ENCODE assay signal across 16 cellular contexts in the genomic region with DNA sequence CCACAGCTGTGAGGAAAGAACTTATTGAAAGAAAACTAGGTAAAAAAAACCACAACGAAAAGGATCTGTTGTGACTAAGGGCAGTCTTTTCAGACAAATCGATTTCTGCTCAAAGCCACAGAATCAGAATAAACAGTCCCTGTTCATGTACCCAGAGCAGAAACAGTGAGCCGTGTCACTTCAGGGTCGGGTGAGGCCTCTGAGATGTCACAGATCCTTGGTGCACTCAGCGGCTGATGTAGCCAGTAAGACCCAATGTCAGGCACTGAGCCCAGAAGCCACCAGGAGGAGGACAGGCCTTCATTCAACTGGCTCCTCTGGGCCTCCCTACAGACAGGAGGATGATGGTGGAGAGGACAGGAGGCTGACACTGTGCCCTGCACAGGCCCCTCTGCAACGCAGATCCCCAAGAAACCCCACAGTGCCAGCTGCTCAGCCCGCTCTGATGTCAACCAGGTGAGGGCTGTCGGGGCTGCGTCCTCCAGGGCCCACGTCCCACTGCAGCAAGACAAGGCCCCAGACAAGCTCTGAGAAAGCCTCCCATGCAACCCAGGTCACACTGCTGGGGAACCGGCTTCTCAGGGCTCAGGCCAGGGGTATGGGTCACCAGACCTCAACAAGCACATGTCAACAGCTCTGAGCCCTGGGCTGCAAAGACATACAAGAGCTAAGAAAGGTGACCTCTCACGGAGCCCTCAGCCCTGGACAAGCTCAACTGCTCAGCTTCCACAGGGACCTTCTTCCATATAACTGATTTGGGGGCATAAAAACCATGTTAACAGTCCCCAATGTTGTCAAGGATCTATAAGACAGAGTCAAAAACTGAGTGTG.
DNase-seq lines count a peak whose midpoint lies in the region; ATAC-seq, FAIRE-seq and TF ChIP-seq lines count a peak whose summit lies in the region.
"Had no signal": no experiment of that assay in that cellular context is flagged by ENCODE, and none has a peak within 500 bp of the region (broad histone marks: within the 10 kb centered on the region; RNA-seq: fewer than 3 reads in every experiment).

No MANE protein-coding gene starts in this region.

- no TSS peak for BruUV-seq in GM12878 (replicated peaks; lab: Mats Ljungman, UMichigan)

- no peaks in the 10 kb centered on the region for H3K9me2 ChIP-seq in GM23338 (ENCODE audit: insufficient read depth)

- intact Hi-C loops in GM12878 (cut with micrococcal nuclease; ENCODE audit: unreplicated experiment) (no loop called here), thyroid gland (cut with DNase I) (no loop called here), prostate gland (cut with DNase I) (no loop called here)

- H3F3A ChIP-seq in GM23338 (replicated peaks; ENCODE audit: low read depth): no peaks in the 10 kb centered on the region

- H3K27ac Mint-ChIP-seq in GM23338 (no peak overlapping the region), nephron progenitor cell (peak overlapping the region; percentile 43)
- H3K27ac Mint-ChIP-seq: CD8-positive, alpha-beta memory T cell; IgD-negative memory B cell had no signal

- H3K27ac ChIP-seq in GM23338 (ENCODE audit: low read depth) (no peak overlapping the region), GM12878 (ENCODE audit: control insufficient read depth, insufficient read depth) (no peak overlapping the region), thyroid gland (no peak overlapping the region), prostate gland (no peak overlapping the region)

- no peak for TF ChIP-seq EP300 in GM12878 (IDR thresholded peaks at IDR 0.05; ENCODE audit: borderline replicate concordance in 1 of 2, control insufficient read depth in 1 of 2, low read depth in 2 of 2, low read length in 2 of 2)

- 52% methylated on average over 12 of the region's 12 CpGs for WGBS in GM12878 (ENCODE audit: insufficient coverage, insufficient replicate concordance, low lambda C conversion rate, missing lambda C conversion rate)
- 83 to 91% methylated on average over 8 to 12 of the region's 12 CpGs for WGBS in thyroid gland, 2 donors
- 90% methylated on average over 12 of the region's 12 CpGs for WGBS in prostate gland

- H3K9me3 ChIP-seq in GM12878 (replicated peaks; ENCODE audit: control insufficient read depth, insufficient read depth, low read length): no peaks in the 10 kb centered on the region
- no peaks in the 10 kb centered on the region for H3K9me3 ChIP-seq in thyroid gland
- no peaks in the 10 kb centered on the region for H3K9me3 ChIP-seq in prostate gland

- H3K4me3 Mint-ChIP-seq in GM23338 (no peak overlapping the region), nephron progenitor cell (no peak overlapping the region)
- H3K4me3 Mint-ChIP-seq: CD8-positive, alpha-beta memory T cell; H9 had no signal

- in situ Hi-C loops in GM12878 (cut with MboI): loop anchor here (25.0 kb wide), 1 partner anchor 1437 kb away; no protein-coding TSS in a partner anchor
- in situ Hi-C loops in ACHN (cut with HindIII; ENCODE audit: low pct_ligation_motif_present, low pct_unique_long_range_greater_than_20kb, low sequenced_read_pairs): no loop called here

- no peak overlapping the region for H3K4me3 ChIP-seq in GM23338
- H3K4me3 ChIP-seq in GM12878: no peak overlapping the region
- no peak overlapping the region for H3K4me3 ChIP-seq in thyroid gland (replicated peaks in 1 of 3)
- no peak overlapping the region for H3K4me3 ChIP-seq in prostate gland

- TF ChIP-seq POLR2A in GM12878 (IDR thresholded peaks at IDR 0.05; ENCODE audit: low read depth, low read length): no peak
- TF ChIP-seq POLR2A in thyroid gland (IDR thresholded peaks at IDR 0.05): no peak
- TF ChIP-seq POLR2A in prostate gland (IDR thresholded peaks at IDR 0.05): no peak

- H3K36me3 ChIP-seq in GM23338 (ENCODE audit: insufficient read depth): no peaks in the 10 kb centered on the region
- H3K36me3 ChIP-seq in GM12878 (ENCODE audit: control insufficient read depth in 2 of 2, insufficient read depth in 2 of 2, low read length in 1 of 2): no peaks in the 10 kb centered on the region
- no peaks in the 10 kb centered on the region for H3K36me3 ChIP-seq in thyroid gland
- H3K36me3 ChIP-seq in prostate gland: no peaks in the 10 kb centered on the region

- CTCF ChIA-PET in GM12878 (lab: Yijun Ruan, JAX): interaction anchor here (0.8 to 3.0 kb wide), 6 partner anchors 10 to 31 kb away, joined by 3 to 12 read pairs (median 4); no protein-coding TSS in a partner anchor

- H3K27me3 ChIP-seq in GM23338 (ENCODE audit: insufficient read depth) (no peaks in the 10 kb centered on the region), GM12878 (replicated peaks in 1 of 2; ENCODE audit: control insufficient read depth in 2 of 2, insufficient read depth in 2 of 2, low read length in 1 of 2) (no peaks in the 10 kb centered on the region), thyroid gland (no peaks in the 10 kb centered on the region), prostate gland (replicated peaks; ENCODE audit: insufficient read depth) (no peaks in the 10 kb centered on the region)

- H3K4me1 Mint-ChIP-seq in GM23338: peaks cover 26% of the 10 kb centered on the region
- peaks cover 34% of the 10 kb centered on the region for H3K4me1 Mint-ChIP-seq in nephron progenitor cell
- H3K4me1 Mint-ChIP-seq: CD8-positive, alpha-beta memory T cell had no signal

- no peak overlapping the region for H3K9ac ChIP-seq in GM12878 (ENCODE audit: control insufficient read depth, insufficient read depth, low read length)

- POLR2A ChIA-PET in GM12878 (lab: Charles Lee): interaction anchor here (0.5 to 1.7 kb wide), 5 partner anchors 14 to 427 kb away, joined by 3 to 9 read pairs (median 3); no protein-coding TSS in a partner anchor

- H3K27me3 Mint-ChIP-seq in GM23338 (ENCODE audit: insufficient read depth, low read depth, poor library complexity) (peaks cover 3% of the 10 kb centered on the region), nephron progenitor cell (ENCODE audit: low read depth, poor library complexity) (no peaks in the 10 kb centered on the region)
- H3K27me3 Mint-ChIP-seq: IgD-negative memory B cell had no signal

- DNase-seq in GM23338 (ENCODE audit: low spot score) (no peak), GM12878 (ENCODE audit: low read depth, low spot score) (no peak), nephron progenitor cell (no peak), thyroid gland (peak; percentile 22 to 47), occipital lobe (lab: John Stamatoyannopoulos, UW) (no peak), ACHN (no peak), prostate gland (ENCODE audit: low spot score) (no peak)
- DNase-seq: CD8-positive, alpha-beta memory T cell; GF-D8; H9; NCI-H1930; NCI-H748 treated with DMSO at 0.1 percent for 48 hours; RPMI8226; SIG-M5 had no signal

- RAD21 ChIA-PET in GM12878 (lab: Charles Lee; ENCODE audit: unreplicated experiment): interaction anchor here (0.8 to 1.4 kb wide), 3 partner anchors 14 to 85 kb away, joined by 3 to 4 read pairs (median 3); no protein-coding TSS in a partner anchor

- H4K20me1 ChIP-seq in GM23338 (replicated peaks; ENCODE audit: insufficient read depth): 0 out of 2 replicates have a peak, but pooled peaks cover 2% of the 10 kb centered on the region
- no peaks in the 10 kb centered on the region for H4K20me1 ChIP-seq in GM12878 (ENCODE audit: control insufficient read depth, insufficient read depth)

- ATAC-seq in GM23338: 0 out of 3 replicates have a peak, but pooled peaks have one; percentile 24
- ATAC-seq in GM12878: peak; percentile 14

- H3K9me3 Mint-ChIP-seq in GM23338: no peaks in the 10 kb centered on the region; the same call in 2 of the 3 replicates
- H3K9me3 Mint-ChIP-seq in nephron progenitor cell: no peaks in the 10 kb centered on the region
- H3K9me3 Mint-ChIP-seq: CD8-positive, alpha-beta memory T cell; H9; IgD-negative memory B cell had no signal

- SMC1A ChIA-PET in GM12878 (lab: Charles Lee; ENCODE audit: uncharacterized antibody, unreplicated experiment): interaction anchor here (0.9 to 3.9 kb wide), 7 partner anchors 8 to 102 kb away, joined by 3 to 23 read pairs (median 3); no protein-coding TSS in a partner anchor

- H3K79me2 ChIP-seq in GM23338 (replicated peaks; ENCODE audit: insufficient read depth) (peaks cover 41% of the 10 kb centered on the region), GM12878 (ENCODE audit: control insufficient read depth, insufficient read depth, low read length) (no peaks in the 10 kb centered on the region)

- TF ChIP-seq CTCF in GM23338 (conservative IDR thresholded peaks at IDR 0.05; ENCODE audit: low read depth in 2 of 2) (no peak), GM12878 (IDR thresholded peaks at IDR 0.05 in 2 of 3, conservative IDR thresholded peaks at IDR 0.05 in 1 of 3; ENCODE audit: control insufficient read depth in 2 of 3, extremely low read depth in 1 of 3, insufficient read depth in 1 of 3, low read depth in 3 of 3, low read length in 3 of 3) (no peak), nephron progenitor cell (IDR thresholded peaks at IDR 0.05) (no peak), thyroid gland (IDR thresholded peaks at IDR 0.05) (no peak), prostate gland (IDR thresholded peaks at IDR 0.05) (no peak)

- FAIRE-seq in GM12878 (lab: Jason Lieb, UNC): no peak
- FAIRE-seq: GM19239 had no signal

- no peak overlapping the region for H3K4me2 ChIP-seq in GM23338
- no peak overlapping the region for H3K4me2 ChIP-seq in GM12878 (ENCODE audit: control insufficient read depth, insufficient read depth)

- peaks cover 5% of the 10 kb centered on the region; the same call in 1 of the 2 replicates for H3K4me1 ChIP-seq in GM23338 (ENCODE audit: insufficient read depth)
- no peaks in the 10 kb centered on the region for H3K4me1 ChIP-seq in GM12878 (ENCODE audit: control insufficient read depth, insufficient read depth, low read length)
- peaks cover 51 to 57% of the 10 kb centered on the region in 2 donors for H3K4me1 ChIP-seq in thyroid gland
- H3K4me1 ChIP-seq in prostate gland (replicated peaks): peaks cover 6% of the 10 kb centered on the region

- H2AFZ ChIP-seq in GM23338 (no peak overlapping the region), GM12878 (ENCODE audit: control insufficient read depth, low read depth, low read length) (no peak overlapping the region)

- no peak for TF ChIP-seq RAD21 in GM12878 (IDR thresholded peaks at IDR 0.05; ENCODE audit: insufficient read depth, low read depth, low read length)

- H3K36me3 Mint-ChIP-seq in GM23338 (ENCODE audit: low read depth) (no peaks in the 10 kb centered on the region), nephron progenitor cell (ENCODE audit: low read depth) (no peaks in the 10 kb centered on the region)
- H3K36me3 Mint-ChIP-seq: CD8-positive, alpha-beta memory T cell; IgD-negative memory B cell had no signal

TF ChIP-seq in GM23338, 12 proteins besides CTCF, POLR2A, EP300 and RAD21 (continues in another document):
- no peak for TF ChIP-seq EZH2 (IDR thresholded peaks at IDR 0.05; ENCODE audit: low read depth, unreplicated experiment)
- no peak for TF ChIP-seq CREB1 (CRISPR knock-in tag; IDR thresholded peaks at IDR 0.05; ENCODE audit: low read depth)
- TF ChIP-seq JUNB (IDR thresholded peaks at IDR 0.05; ENCODE audit: unreplicated experiment): no peak

TF ChIP-seq in GM12878, 131 proteins besides CTCF, POLR2A, EP300 and RAD21 (continues in another document):
- TF ChIP-seq SUZ12 (IDR thresholded peaks at IDR 0.05; ENCODE audit: unreplicated experiment): no peak
- TF ChIP-seq HDGF (IDR thresholded peaks at IDR 0.05): no peak
- no peak for TF ChIP-seq SIX5 (IDR thresholded peaks at IDR 0.05; ENCODE audit: low read depth, low read length, severe bottlenecking)

Comparison
In these comparisons a context has a peak if more than half of its experiments do, and no peak if none do; other contexts are left out.
1. DNase-seq: peak in thyroid gland (2 of 2); none in GM23338 (single experiment), GM12878 (single experiment), nephron progenitor cell (single experiment), occipital lobe (single experiment), ACHN (single experiment) and prostate gland (single experiment).